8 cellular contexts compared by ENCODE assay signal in genomic region chr10:102729090-102730026, GRCh38. TPM values are rescaled to one million over a fixed set of nuclear protein-coding genes. Genes with fewer than 3 reads are reported as not detected.
DNase-seq lines count a peak whose midpoint lies in the region; ATAC-seq and TF ChIP-seq lines count a peak whose summit lies in the region.

No MANE protein-coding gene starts in this region.

- H3K9me3 Mint-ChIP-seq in T-cell: no peaks in the 10 kb centered on the region

- no peaks in the 10 kb centered on the region for H3K4me1 ChIP-seq in right cardiac atrium (ENCODE audit: control insufficient read depth, insufficient read depth, low read length)

- TF ChIP-seq RAD21 in Ishikawa (IDR thresholded peaks at IDR 0.05; ENCODE audit: low read depth): peak; percentile 88

- intact Hi-C loops in right cardiac atrium (cut with DNase I): loop anchor here (2.0 to 10.0 kb wide), 5 partner anchors 98 to 335 kb away; no protein-coding TSS in a partner anchor

- no peaks in the 10 kb centered on the region for H3K27me3 ChIP-seq in right cardiac atrium (ENCODE audit: control insufficient read depth, insufficient read depth)

- POLR2A ChIA-PET in T-cell (lab: Charles Lee): no interaction called here

- 44% methylated on average over 28 of the region's 28 CpGs for WGBS in right cardiac atrium

- H3K27ac ChIP-seq in right cardiac atrium (ENCODE audit: low read length): no peak overlapping the region

- peak overlapping the region; percentile 11 to 33 for H3K27ac Mint-ChIP-seq in T-cell

- peaks cover 4 to 7% (median 5%) of the 10 kb centered on the region in 3 donors for H3K4me1 Mint-ChIP-seq in T-cell

- CTCF ChIA-PET in T-cell (lab: Charles Lee): no interaction called here

- H3K4me3 ChIP-seq in right cardiac atrium (ENCODE audit: low read length): no peak overlapping the region

- H3K9me3 ChIP-seq in right cardiac atrium (ENCODE audit: control insufficient read depth, low read length): no peaks in the 10 kb centered on the region

- DNase-seq in EL (peak; percentile 79), T-cell (peak in 29 of 34 experiments; percentile 7 to 53 (median 35)), amygdala (lab: John Stamatoyannopoulos, UW) (peak; percentile 19 to 91 (median 66)), right cardiac atrium (peak; percentile 89 to 95 (median 95)), retina (peak; percentile 84)

- H3K36me3 Mint-ChIP-seq in T-cell: peaks cover 35% of the 10 kb centered on the region

- no peak for TF ChIP-seq EP300 in Ishikawa (IDR thresholded peaks at IDR 0.05; ENCODE audit: borderline replicate concordance)

- peak; percentile 49 to 70 (median 66) for ATAC-seq in T-cell (replicated peaks in 1 of 4)
- peak; percentile 92 to 95 for ATAC-seq in right cardiac atrium
- no peak for ATAC-seq in GM21360 (IDR thresholded peaks at IDR 0.05; ENCODE audit: unreplicated experiment)
- no peak for ATAC-seq in HG02870 (IDR thresholded peaks at IDR 0.05; ENCODE audit: unreplicated experiment)

- H3K4me3 Mint-ChIP-seq in T-cell: no peak overlapping the region

- H3K27me3 Mint-ChIP-seq in T-cell: no peaks in the 10 kb centered on the region

TF ChIP-seq in Ishikawa, 13 proteins besides CTCF, POLR2A, EP300 and RAD21:
- TF ChIP-seq ZBTB7A (IDR thresholded peaks at IDR 0.05; ENCODE audit: low read depth) (no peak), TEAD4 (IDR thresholded peaks at IDR 0.05) (no peak), MAX (IDR thresholded peaks at IDR 0.05) (no peak), REST (IDR thresholded peaks at IDR 0.05; ENCODE audit: low read depth) (no peak)

RNA-seq across cellular contexts. Expression of gene WBP1L, which starts 14.4 kb away (rescaled TPM):
- total RNA-seq in T-cell (10 to 100 TPM; 20.0 to 38.5 (median 33.0) TPM), right cardiac atrium (10 to 100 TPM; 35.2 to 50.5 (median 37.8) TPM)
- polyA plus RNA-seq in right cardiac atrium: 19.1 TPM

RNA-seq across cellular contexts. Expression of gene SFXN2, which starts 14.9 kb away (rescaled TPM):
- total RNA-seq in T-cell (10 to 100 TPM in 4 of 5 donors, 1 to 10 TPM in 1; 9.2 to 32.6 (median 22.6) TPM), right cardiac atrium (1 to 10 TPM; 1.8 to 4.8 (median 2.4) TPM)
- 1.8 TPM for polyA plus RNA-seq in right cardiac atrium

RNA-seq across cellular contexts. Expression of gene ARL3, which starts 15.2 kb away (rescaled TPM):
- total RNA-seq in T-cell: 1 to 10 TPM; 2.7 to 5.0 (median 3.5) TPM
- total RNA-seq in right cardiac atrium: 10 to 100 TPM; 13.0 to 18.3 (median 14.9) TPM
- polyA plus RNA-seq in right cardiac atrium: 16.3 TPM

Comparison
In these comparisons a context has a peak if more than half of its experiments do, and no peak if none do; other contexts are left out.
1. DNase-seq: peak in every context shown above with its lines; median percentile 95 in right cardiac atrium; 84 in retina; 79 in EL; 66 in amygdala; 35 in T-cell.
2. ATAC-seq: peak in T-cell (4 of 4) and right cardiac atrium (2 of 2); none in GM21360 (single experiment) and HG02870 (single experiment).